1 cellular context compared by ENCODE assay signal in genomic region chr7:44711528-44711927, GRCh38.
TF ChIP-seq lines count a peak whose summit lies in the region.

No MANE protein-coding gene starts in this region.

TF ChIP-seq in HCT116, 20 proteins besides CTCF, POLR2A, EP300 and RAD21 (continued from another document):
- TF ChIP-seq ATF3 (IDR thresholded peaks at IDR 0.05) (no peak), TCF7L2 (IDR thresholded peaks at IDR 0.05; ENCODE audit: borderline replicate concordance, extremely low read depth, insufficient read depth, insufficient read length) (no peak), EZH2 (IDR thresholded peaks at IDR 0.05) (no peak), ZFX (IDR thresholded peaks at IDR 0.05) (no peak), SIN3A (IDR thresholded peaks at IDR 0.05; ENCODE audit: low read depth) (no peak), REST (IDR thresholded peaks at IDR 0.05; ENCODE audit: low read depth) (no peak), FOSL1 (IDR thresholded peaks at IDR 0.05; ENCODE audit: low read depth) (no peak), ZBTB33 (IDR thresholded peaks at IDR 0.05; ENCODE audit: extremely low read depth, insufficient replicate concordance, low read length) (no peak), ELF1 (IDR thresholded peaks at IDR 0.05; ENCODE audit: borderline replicate concordance, low read depth) (no peak)
